ENCODE assay signal across 2 cellular contexts in genomic region chr4:77146426-77147399, GRCh38.
TF ChIP-seq lines count a peak whose summit lies in the region.

No MANE protein-coding gene starts in this region.

TF ChIP-seq in SK-N-SH, 30 proteins besides CTCF, POLR2A, EP300 and RAD21 (continued from another document):
- no peak for TF ChIP-seq PBX3 (IDR thresholded peaks at IDR 0.05)
- TF ChIP-seq TEAD4 (IDR thresholded peaks at IDR 0.05; ENCODE audit: borderline replicate concordance, insufficient read depth), result no peak
- 0 out of 2 replicates have a peak, but pooled peaks have one; percentile 3 for TF ChIP-seq TCF12 (IDR thresholded peaks at IDR 0.05)
- TF ChIP-seq SMC3 (IDR thresholded peaks at IDR 0.05; ENCODE audit: low read depth, low read length), result no peak

TF ChIP-seq in SK-N-SH treated with all-trans-retinoic acid at 6 μM for 48 hours, 23 proteins besides CTCF, POLR2A, EP300 and RAD21 (continued from another document):
- TF ChIP-seq CSRNP3 (CRISPR knock-in tag; IDR thresholded peaks at IDR 0.05), result no peak
- TF ChIP-seq OSR1 (CRISPR knock-in tag; IDR thresholded peaks at IDR 0.05), result no peak
- no peak for TF ChIP-seq RARB (CRISPR knock-in tag; IDR thresholded peaks at IDR 0.05)
- no peak for TF ChIP-seq CSDC2 (CRISPR knock-in tag; IDR thresholded peaks at IDR 0.05)
